ENCODE assay signal across 11 cellular contexts in the genomic region with DNA sequence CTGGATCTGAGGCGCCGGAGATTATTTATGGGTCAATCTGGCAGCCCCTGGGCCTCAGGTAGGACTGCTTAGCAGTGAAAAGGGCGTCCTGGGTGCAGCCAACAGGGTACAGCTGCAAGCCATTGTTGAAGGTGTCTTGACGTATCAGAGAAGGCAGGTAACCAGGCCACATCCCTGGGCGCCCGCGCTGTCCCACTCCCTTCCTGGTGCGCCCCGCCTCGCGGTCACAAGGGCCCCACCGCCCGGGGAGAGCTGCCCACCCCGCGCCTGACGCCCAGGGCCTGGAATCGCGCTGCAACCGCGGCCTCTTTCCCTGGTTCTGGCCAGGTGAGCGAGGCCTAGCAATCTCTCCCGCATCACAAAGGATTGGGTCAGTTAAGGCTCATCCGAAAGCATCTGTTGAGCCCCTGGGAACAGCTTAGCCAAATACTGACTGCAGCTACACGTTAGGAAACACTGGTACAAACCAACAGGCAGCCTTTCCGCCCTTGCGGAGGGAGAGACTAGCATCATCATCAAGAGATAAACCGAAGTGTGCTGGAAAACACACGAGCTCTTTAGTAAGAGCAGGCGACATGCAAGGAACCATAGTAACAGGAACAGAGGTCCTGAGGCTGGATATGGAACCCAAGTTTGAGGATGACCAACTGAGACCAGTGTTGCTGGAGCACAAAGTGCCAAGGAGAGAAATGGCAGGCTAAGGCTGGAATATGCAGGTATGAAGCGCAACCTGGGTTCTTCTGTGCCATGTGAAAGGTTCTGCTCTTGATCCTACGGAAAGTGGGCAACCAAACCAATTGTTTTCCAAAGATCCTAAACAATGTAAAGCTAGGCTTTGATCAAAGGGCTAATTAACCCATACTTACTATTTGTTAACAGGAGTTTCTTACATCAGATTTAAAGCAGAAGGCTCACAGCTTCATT. TPM values are rescaled to one million over a fixed set of nuclear protein-coding genes. Genes with fewer than 3 reads are reported as not detected.
DNase-seq lines count a peak whose midpoint lies in the region; ATAC-seq and TF ChIP-seq lines count a peak whose summit lies in the region.
"Had no signal": no experiment of that assay in that cellular context is flagged by ENCODE, and none has a peak within 500 bp of the region (broad histone marks: within the 10 kb centered on the region; RNA-seq: fewer than 3 reads in every experiment).

No MANE protein-coding gene starts in this region.

- peaks cover 19% of the 10 kb centered on the region for H3K4me1 ChIP-seq in Panc1 (ENCODE audit: control insufficient read depth, insufficient read depth, low read length)
- H3K4me1 ChIP-seq in body of pancreas, result peaks cover 23% of the 10 kb centered on the region

- no peak overlapping the region for H3K27ac Mint-ChIP-seq in activated naive CD4-positive, alpha-beta T cell treated with anti-CD3 and anti-CD28 coated beads, Interleukin-2, amount 10 ng/mL, durations not matched to agents 7 days and 5 days
- no peak overlapping the region for H3K27ac Mint-ChIP-seq in glutamatergic neuron (ENCODE audit: unreplicated experiment)

- H3K27me3 Mint-ChIP-seq in activated naive CD4-positive, alpha-beta T cell treated with anti-CD3 and anti-CD28 coated beads, Interleukin-2, amount 10 ng/mL, durations not matched to agents 7 days and 5 days, result peaks cover 4% of the 10 kb centered on the region
- H3K27me3 Mint-ChIP-seq in glutamatergic neuron (ENCODE audit: unreplicated experiment), result peaks cover 5% of the 10 kb centered on the region

- peaks cover 28% of the 10 kb centered on the region for H3K36me3 ChIP-seq in Panc1 (ENCODE audit: control insufficient read depth, insufficient read depth, low read length)
- peaks cover 11 to 12% of the 10 kb centered on the region in 2 donors for H3K36me3 ChIP-seq in body of pancreas (replicated peaks in 1 of 2; ENCODE audit: insufficient read depth in 1 of 2, low read depth in 2 of 2)

- H3K27ac ChIP-seq in Panc1 (ENCODE audit: low read length), result no peak overlapping the region
- H3K27ac ChIP-seq in body of pancreas, result no peak overlapping the region
- H3K27ac ChIP-seq: BLaER1 had no signal

- H3K4me3 ChIP-seq in Panc1 (ENCODE audit: low read depth in 2 of 2, low read length in 2 of 2) (no peak overlapping the region), body of pancreas (no peak overlapping the region)
- H3K4me3 ChIP-seq: BLaER1 had no signal

- peak; percentile 13 for DNase-seq in activated naive CD4-positive, alpha-beta T cell treated with Interleukin-2 at 50 U/mL for 16 hours
- DNase-seq in activated naive CD4-positive, alpha-beta T cell treated with anti-CD3 and anti-CD28 coated beads, Interleukin-2, amount 10 ng/mL, durations not matched to agents 7 days and 5 days, result no peak
- DNase-seq in Panc1 (ENCODE audit: low read depth, low spot score) (no peak), glutamatergic neuron (peak; percentile 31), dermis blood vessel endothelial cell (no peak), NCI-H187 treated with DMSO at 0.1 percent for 48 hours (lab: John Stamatoyannopoulos, UW) (no peak), body of pancreas (no peak)
- peak; percentile 31 for DNase-seq in stimulated activated naive CD8-positive, alpha-beta T cell treated with anti-CD3 and anti-CD28 coated beads, Interleukin-15, Interleukin-2, amounts not matched to agents 100 U/mL and 50 U/mL, for 24 hours
- DNase-seq: NCI-H187, nucleus accumbens had no signal

- H3K27me3 ChIP-seq in Panc1 (ENCODE audit: control insufficient read depth, insufficient read depth, low read length), result no peaks in the 10 kb centered on the region
- H3K27me3 ChIP-seq in body of pancreas, result no peaks in the 10 kb centered on the region
- H3K27me3 ChIP-seq: BLaER1 had no signal

- 85 to 89% methylated on average over 15 to 31 of the region's 31 CpGs for WGBS in body of pancreas, 2 donors

- POLR2A ChIA-PET in Panc1 (lab: Charles Lee), result interaction anchor here (0.7 kb wide), 1 partner anchor 9 kb away, joined by 3 read pairs; no protein-coding TSS in a partner anchor

- no peaks in the 10 kb centered on the region for H3K9me3 Mint-ChIP-seq in activated naive CD4-positive, alpha-beta T cell treated with anti-CD3 and anti-CD28 coated beads, Interleukin-2, amount 10 ng/mL, durations not matched to agents 7 days and 5 days
- peaks cover 12% of the 10 kb centered on the region for H3K9me3 Mint-ChIP-seq in glutamatergic neuron (ENCODE audit: unreplicated experiment)

- CTCF ChIA-PET in activated naive CD4-positive, alpha-beta T cell treated with anti-CD3 and anti-CD28 coated beads, Interleukin-2, amount 10 ng/mL, durations not matched to agents 7 days and 5 days (lab: Charles Lee), result no interaction called here
- CTCF ChIA-PET in Panc1 (lab: Charles Lee), result no interaction called here

- no peak overlapping the region for H3K4me3 Mint-ChIP-seq in activated naive CD4-positive, alpha-beta T cell treated with anti-CD3 and anti-CD28 coated beads, Interleukin-2, amount 10 ng/mL, durations not matched to agents 7 days and 5 days
- H3K4me3 Mint-ChIP-seq in glutamatergic neuron (ENCODE audit: unreplicated experiment), result no peak overlapping the region

- H3K9me3 ChIP-seq in Panc1 (ENCODE audit: control insufficient read depth, insufficient read depth, low read depth, low read length) (no peaks in the 10 kb centered on the region), body of pancreas (no peaks in the 10 kb centered on the region)
- H3K9me3 ChIP-seq: BLaER1 had no signal

- intact Hi-C loops in Panc1 (cut with micrococcal nuclease; ENCODE audit: unreplicated experiment), result no loop called here
- intact Hi-C loops in body of pancreas (cut with DNase I), result no loop called here

- in situ Hi-C loops in Panc1 (cut with HindIII; ENCODE audit: low pct_unique_long_range_greater_than_20kb, low sequenced_read_pairs), result no loop called here

- peaks cover 38% of the 10 kb centered on the region for H3K4me1 Mint-ChIP-seq in activated naive CD4-positive, alpha-beta T cell treated with anti-CD3 and anti-CD28 coated beads, Interleukin-2, amount 10 ng/mL, durations not matched to agents 7 days and 5 days
- H3K4me1 Mint-ChIP-seq in glutamatergic neuron (ENCODE audit: low read depth, unreplicated experiment), result peaks cover 5% of the 10 kb centered on the region

- no peak for TF ChIP-seq CTCF in Panc1 (IDR thresholded peaks at IDR 0.05)
- TF ChIP-seq CTCF in glutamatergic neuron (IDR thresholded peaks at IDR 0.05; ENCODE audit: partially characterized antibody, unreplicated experiment), result no peak
- no peak for TF ChIP-seq CTCF in body of pancreas (IDR thresholded peaks at IDR 0.05)

- ATAC-seq in Panc1 (peak; percentile 18; the same call in 1 of the 2 replicates), body of pancreas (no peak)
- no peak for ATAC-seq in stimulated activated naive CD8-positive, alpha-beta T cell treated with anti-CD3 and anti-CD28 coated beads, Interleukin-15, Interleukin-2, amounts not matched to agents 100 U/mL and 50 U/mL, for 24 hours

- no TSS peak for BruUV-seq in Panc1 (replicated peaks; lab: Mats Ljungman, UMichigan)

- TF ChIP-seq POLR2A in body of pancreas (IDR thresholded peaks at IDR 0.05), result no peak

- peaks cover 45% of the 10 kb centered on the region for H3K36me3 Mint-ChIP-seq in activated naive CD4-positive, alpha-beta T cell treated with anti-CD3 and anti-CD28 coated beads, Interleukin-2, amount 10 ng/mL, durations not matched to agents 7 days and 5 days
- no peaks in the 10 kb centered on the region for H3K36me3 Mint-ChIP-seq in glutamatergic neuron (ENCODE audit: unreplicated experiment)

RNA-seq across cellular contexts. Expression of a gene that starts 3.5 kb away (rescaled TPM):
- total RNA-seq in Panc1 (2021; ENCODE audit: unreplicated experiment) (1,388 TPM), glutamatergic neuron (ENCODE audit: unreplicated experiment) (1,149 TPM), dermis blood vessel endothelial cell (3,030 and 3,622 TPM in 2 replicates), body of pancreas (1,000 to 10,000 TPM in 1 of 2 donors, 100 to 1,000 TPM in 1; 953 to 1,329 TPM)
- 1,732 TPM for polyA plus RNA-seq in Panc1 (2012; ENCODE audit: insufficient read length)

Comparison
In these comparisons a context has a peak if more than half of its experiments do, and no peak if none do; other contexts are left out.
1. DNase-seq: peak in activated naive CD4-positive, alpha-beta T cell treated with Interleukin-2 at 50 U/mL for 16 hours (single experiment), glutamatergic neuron (single experiment) and stimulated activated naive CD8-positive, alpha-beta T cell treated with anti-CD3 and anti-CD28 coated beads, Interleukin-15, Interleukin-2, amounts not matched to agents 100 U/mL and 50 U/mL, for 24 hours (single experiment); none in activated naive CD4-positive, alpha-beta T cell treated with anti-CD3 and anti-CD28 coated beads, Interleukin-2, amount 10 ng/mL, durations not matched to agents 7 days and 5 days (single experiment), Panc1 (single experiment), dermis blood vessel endothelial cell (single experiment), NCI-H187 treated with DMSO at 0.1 percent for 48 hours (single experiment) and body of pancreas (0 of 4).